ENCODE assay signal across 5 cellular contexts in genomic region chr3:26514445-26515044, GRCh38.
DNase-seq lines count a peak whose midpoint lies in the region; ATAC-seq, FAIRE-seq and TF ChIP-seq lines count a peak whose summit lies in the region.
"Not testable (repeated sequence)": the region's sequence is repeated elsewhere in the genome, so short reads cannot be mapped to it uniquely, and the experiment has no call there.

No MANE protein-coding gene starts in this region.

- H2AFZ ChIP-seq in H9 (ENCODE audit: low read length), result not testable (repeated sequence)

- H2BK5ac ChIP-seq in H9 (ENCODE audit: insufficient read length, low read length), result not testable (repeated sequence)

- not testable (repeated sequence) for H3K23me2 ChIP-seq in H9 (ENCODE audit: insufficient read length, low read depth, low read length, poor library complexity, severe bottlenecking)

- not testable (repeated sequence) for H3K4me1 ChIP-seq in H9 (ENCODE audit: insufficient read depth, low read length); endodermal cell (ENCODE audit: control insufficient read depth, insufficient read depth, low read length)

- no CpG with 5 or more reads among the region's 5 CpGs for WGBS in H9 (ENCODE audit: extremely low coverage, insufficient read length, low lambda C conversion rate)
- 84% methylated on average over 5 of the region's 5 CpGs; no CpG with 5 or more reads in 1 of the 2 experiments for WGBS in endodermal cell (ENCODE audit: insufficient coverage in 1 of 2, insufficient read length in 1 of 2), 2 experiments

- not testable (repeated sequence) for H3K9ac ChIP-seq in H9 (ENCODE audit: extremely low read depth, insufficient read length, low read length); endodermal cell (ENCODE audit: extremely low read depth, low read length, poor library complexity, severe bottlenecking)

- not testable (repeated sequence) for H3K4me3 ChIP-seq in endodermal cell (ENCODE audit: low read length)

- not testable (repeated sequence) for H3K23ac ChIP-seq in H9 (ENCODE audit: insufficient read length, low read depth, low read length)

- not testable (repeated sequence) for H3K27me3 Mint-ChIP-seq in H9 (ENCODE audit: low read depth); WTC11 (ENCODE audit: low read depth); endodermal cell (ENCODE audit: insufficient read depth); neural crest cell (ENCODE audit: low read depth)

- H3K4me1 Mint-ChIP-seq in H9 (peaks cover 13 to 17% of the 10 kb centered on the region in 2 experiments), WTC11 (peaks cover 20% of the 10 kb centered on the region)
- not testable (repeated sequence) for H3K4me1 Mint-ChIP-seq in endodermal cell, neural crest cell

- not testable (repeated sequence) for H3K4me3 Mint-ChIP-seq in H9, WTC11, endodermal cell, neural crest cell

- FAIRE-seq in HTR-8/SVneo (lab: Jason Lieb, UNC), result peak; percentile 26

- H4K20me1 ChIP-seq in H9 (ENCODE audit: control insufficient read depth, insufficient read depth, insufficient read length), result not testable (repeated sequence)

- not testable (repeated sequence) for H3K14ac ChIP-seq in H9 (ENCODE audit: insufficient read depth, low read length)

- CTCF ChIA-PET in WTC11 (lab: Charles Lee), result not testable (repeated sequence)

- DNase-seq in H9; HTR-8/SVneo (ENCODE audit: insufficient read length, low spot score); WTC11 (ENCODE audit: low spot score); endodermal cell; neural crest cell (ENCODE audit: low read depth, low spot score): not testable (repeated sequence)

- not testable (repeated sequence) for H3K9me3 ChIP-seq in H9 (ENCODE audit: control insufficient read depth, low read depth, low read length)
- H3K9me3 ChIP-seq in endodermal cell (ENCODE audit: control insufficient read depth, low read length), result peaks cover 14% of the 10 kb centered on the region

- H2BK12ac ChIP-seq in H9 (ENCODE audit: insufficient read length, low read depth, low read length), result not testable (repeated sequence)

- not testable (repeated sequence) for H3K79me1 ChIP-seq in H9 (ENCODE audit: insufficient read depth, low read depth, low read length, poor library complexity, severe bottlenecking)

- H3K4ac ChIP-seq in H9 (ENCODE audit: low read depth, low read length), result not testable (repeated sequence)

- not testable (repeated sequence) for H4K91ac ChIP-seq in H9 (ENCODE audit: insufficient read length, low read depth, low read length)

- not testable (repeated sequence) for H3K4me2 ChIP-seq in H9 (ENCODE audit: insufficient read depth, insufficient read length, low read length)

- not testable (repeated sequence) for H3K56ac ChIP-seq in H9 (ENCODE audit: insufficient read length, low read depth, low read length)

- H3K9me3 Mint-ChIP-seq in H9 (peaks cover 12 to 17% of the 10 kb centered on the region in 2 experiments; a peak in 4 of 5 replicates), WTC11 (peaks cover 27% of the 10 kb centered on the region), endodermal cell (peaks cover 26% of the 10 kb centered on the region)
- H3K9me3 Mint-ChIP-seq in neural crest cell, result not testable (repeated sequence)

- H3K18ac ChIP-seq in H9 (ENCODE audit: insufficient read length, low read depth, low read length), result not testable (repeated sequence)

- POLR2A ChIA-PET in WTC11 (lab: Charles Lee), result not testable (repeated sequence)

- H2BK20ac ChIP-seq in H9 (ENCODE audit: low read depth, low read length, poor library complexity, severe bottlenecking), result not testable (repeated sequence)

- not testable (repeated sequence) for H3K27me3 ChIP-seq in H9 (ENCODE audit: insufficient read depth, low read length); endodermal cell (ENCODE audit: control insufficient read depth, insufficient read depth, low read length, poor library complexity, severe bottlenecking)

- not testable (repeated sequence) for H3K79me2 ChIP-seq in H9 (ENCODE audit: insufficient read depth, low read length)

- not testable (repeated sequence) for H4K5ac ChIP-seq in H9 (ENCODE audit: insufficient read length, low read depth, low read length)

- ATAC-seq in WTC11, result peak; percentile 92

- not testable (repeated sequence) for H2BK15ac ChIP-seq in H9 (ENCODE audit: low read depth, low read length)

- H3K27ac ChIP-seq in H9 (ENCODE audit: insufficient read length, low read depth, low read length); endodermal cell (ENCODE audit: low read depth, low read length): not testable (repeated sequence)

- not testable (repeated sequence) for H4K8ac ChIP-seq in H9 (replicated peaks; ENCODE audit: insufficient read length, low read depth, low read length)

- not testable (repeated sequence) for TF ChIP-seq CTCF in H9 (conservative IDR thresholded peaks at IDR 0.05); WTC11 (IDR thresholded peaks at IDR 0.05); endodermal cell (conservative IDR thresholded peaks at IDR 0.05); neural crest cell (conservative IDR thresholded peaks at IDR 0.05)

- H3K27ac Mint-ChIP-seq in H9, result peak overlapping the region in 2 of 3 experiments; percentile 89; a peak in 3 of 7 replicates
- H3K27ac Mint-ChIP-seq in WTC11, result peak overlapping the region; percentile 95
- peak overlapping the region; percentile 83 for H3K27ac Mint-ChIP-seq in endodermal cell
- H3K27ac Mint-ChIP-seq in neural crest cell (ENCODE audit: unreplicated experiment), result peak overlapping the region; percentile 35

- H3K36me3 ChIP-seq in endodermal cell (ENCODE audit: control insufficient read depth, insufficient read depth, low read length), result not testable (repeated sequence)

- H2AK5ac ChIP-seq in H9 (ENCODE audit: insufficient read length, low read length), result not testable (repeated sequence)

- H3T11ph ChIP-seq in H9 (ENCODE audit: low read length), result not testable (repeated sequence)

- H3K36me3 Mint-ChIP-seq in H9 (ENCODE audit: insufficient read depth in 1 of 3, low read depth in 3 of 3) (peaks cover 10 to 15% (median 11%) of the 10 kb centered on the region in 3 experiments), WTC11 (peaks cover 22% of the 10 kb centered on the region)
- H3K36me3 Mint-ChIP-seq in endodermal cell (ENCODE audit: low read depth); neural crest cell (ENCODE audit: low read depth): not testable (repeated sequence)

- not testable (repeated sequence) for H2BK120ac ChIP-seq in H9 (ENCODE audit: low read depth, low read length, poor library complexity, severe bottlenecking)

Comparison
In these comparisons a context has a peak if more than half of its experiments do, and no peak if none do; other contexts are left out.
1. H3K27ac Mint-ChIP-seq: peak in every context shown above with its lines; median percentile 95 in WTC11; 89 in H9; 83 in endodermal cell; 35 in neural crest cell.